29 cellular contexts compared by ENCODE assay signal in the genomic region with DNA sequence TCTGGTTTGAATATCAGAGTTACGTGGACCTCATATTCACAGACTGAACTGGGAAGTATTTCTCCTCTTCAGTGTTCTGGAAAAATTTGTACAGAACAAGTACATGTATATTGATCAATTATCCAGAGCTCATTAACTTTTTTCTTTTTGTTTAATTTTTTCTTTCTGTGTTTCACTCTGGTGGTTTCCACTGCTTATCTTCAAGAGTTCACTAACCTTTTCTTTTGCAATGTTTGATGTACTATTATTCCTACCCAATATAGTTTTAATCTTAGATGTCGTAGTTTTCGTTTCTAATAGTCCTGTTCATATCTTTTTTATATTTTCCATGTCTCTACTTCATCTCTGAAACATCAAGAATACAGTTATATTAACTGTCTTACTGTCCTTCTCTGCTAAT.
"Had no signal": no experiment of that assay in that cellular context is flagged by ENCODE, and none has a peak within 500 bp of the region (broad histone marks: within the 10 kb centered on the region; RNA-seq: fewer than 3 reads in every experiment).

No MANE protein-coding gene starts in this region.

- FAIRE-seq: islet of Langerhans, kidney, small intestine had no signal

- H3K9me3 Mint-ChIP-seq: immature natural killer cell; naive thymus-derived CD4-positive, alpha-beta T cell; natural killer cell treated with Interleukin-12 subunit alpha and Interleukin-12 subunit beta and Interleukin-15 and Interleukin-18, amount 100 ng/mL, for 72 hours; stimulated activated effector memory CD8-positive, alpha-beta T cell treated with anti-CD3 and anti-CD28 coated beads, Interleukin-12 subunit alpha, Interleukin-12 subunit beta, amount 100 ng/mL, for 72 hours; stimulated activated naive CD8-positive, alpha-beta T cell treated with anti-CD3 and anti-CD28 coated beads, Interleukin-15, Interleukin-2, amounts not matched to agents 100 ng/mL and 50 ng/mL, for 24 hours had no signal

- H3K4me3 Mint-ChIP-seq: immature natural killer cell; naive thymus-derived CD4-positive, alpha-beta T cell; natural killer cell treated with Interleukin-12 subunit alpha and Interleukin-12 subunit beta and Interleukin-15 and Interleukin-18, amount 100 ng/mL, for 72 hours; stimulated activated effector memory CD8-positive, alpha-beta T cell treated with anti-CD3 and anti-CD28 coated beads, Interleukin-12 subunit alpha, Interleukin-12 subunit beta, amount 100 ng/mL, for 72 hours; stimulated activated naive CD8-positive, alpha-beta T cell treated with anti-CD3 and anti-CD28 coated beads, Interleukin-15, Interleukin-2, amounts not matched to agents 100 ng/mL and 50 ng/mL, for 24 hours had no signal

- H3K4me1 ChIP-seq: lower lobe of right lung, prostate gland, sigmoid colon, spleen, suprapubic skin, uterus had no signal

- DNase-seq: heart left ventricle; hypothalamus; immature natural killer cell; kidney; left colon; left ventricle myocardium inferior; lower lobe of right lung; mammary epithelial cell; mesendoderm; midbrain; mucosa of descending colon; naive thymus-derived CD4-positive, alpha-beta T cell; ovary; retina; right cardiac atrium; sigmoid colon; small intestine; spleen; stimulated activated CD4-positive, alpha-beta T cell treated with anti-CD3 and anti-CD28 coated beads, Interleukin-4, amount 100 ng/mL, for 24 hours; stimulated activated naive CD4-positive, alpha-beta T cell; tibial artery; uterus had no signal

- H3K27ac Mint-ChIP-seq: natural killer cell treated with Interleukin-12 subunit alpha and Interleukin-12 subunit beta and Interleukin-15 and Interleukin-18, amount 100 ng/mL, for 72 hours; stimulated activated effector memory CD8-positive, alpha-beta T cell treated with anti-CD3 and anti-CD28 coated beads, Interleukin-12 subunit alpha, Interleukin-12 subunit beta, amount 100 ng/mL, for 72 hours; stimulated activated naive CD8-positive, alpha-beta T cell treated with anti-CD3 and anti-CD28 coated beads, Interleukin-15, Interleukin-2, amounts not matched to agents 100 ng/mL and 50 ng/mL, for 24 hours had no signal

- ATAC-seq: heart left ventricle; left colon; lower lobe of right lung; mucosa of descending colon; naive thymus-derived CD4-positive, alpha-beta T cell; natural killer cell treated with Interleukin-12 subunit alpha and Interleukin-12 subunit beta and Interleukin-15 and Interleukin-18, amount 100 ng/mL, for 72 hours; right cardiac atrium; stimulated activated effector memory CD8-positive, alpha-beta T cell treated with anti-CD3 and anti-CD28 coated beads, Interleukin-12 subunit alpha, Interleukin-12 subunit beta, amount 100 ng/mL, for 72 hours had no signal

- H3K36me3 ChIP-seq: ovary, prostate gland, thoracic aorta, uterus had no signal

- H3K4me3 ChIP-seq: heart left ventricle, left ventricle myocardium inferior, lower lobe of right lung, mucosa of descending colon, ovary, prostate gland, sigmoid colon, spleen, suprapubic skin, thoracic aorta, tibial artery, uterus had no signal

- H3K27ac ChIP-seq: heart left ventricle, left ventricle myocardium inferior, lower lobe of right lung, ovary, prostate gland, sigmoid colon, spleen, suprapubic skin, thoracic aorta, tibial artery, uterus had no signal

- H3K27me3 ChIP-seq: heart left ventricle, ovary, sigmoid colon, spleen, suprapubic skin, tibial artery, uterus had no signal

- H3K27me3 Mint-ChIP-seq: naive thymus-derived CD4-positive, alpha-beta T cell; natural killer cell treated with Interleukin-12 subunit alpha and Interleukin-12 subunit beta and Interleukin-15 and Interleukin-18, amount 100 ng/mL, for 72 hours; stimulated activated naive CD8-positive, alpha-beta T cell treated with anti-CD3 and anti-CD28 coated beads, Interleukin-15, Interleukin-2, amounts not matched to agents 100 ng/mL and 50 ng/mL, for 24 hours had no signal

- H3K9me3 ChIP-seq: heart left ventricle, left ventricle myocardium inferior, lower lobe of right lung, mucosa of descending colon, ovary, prostate gland, sigmoid colon, spleen, suprapubic skin, thoracic aorta, tibial artery, uterus had no signal
